10 cellular contexts compared by ENCODE assay signal in the genomic region with DNA sequence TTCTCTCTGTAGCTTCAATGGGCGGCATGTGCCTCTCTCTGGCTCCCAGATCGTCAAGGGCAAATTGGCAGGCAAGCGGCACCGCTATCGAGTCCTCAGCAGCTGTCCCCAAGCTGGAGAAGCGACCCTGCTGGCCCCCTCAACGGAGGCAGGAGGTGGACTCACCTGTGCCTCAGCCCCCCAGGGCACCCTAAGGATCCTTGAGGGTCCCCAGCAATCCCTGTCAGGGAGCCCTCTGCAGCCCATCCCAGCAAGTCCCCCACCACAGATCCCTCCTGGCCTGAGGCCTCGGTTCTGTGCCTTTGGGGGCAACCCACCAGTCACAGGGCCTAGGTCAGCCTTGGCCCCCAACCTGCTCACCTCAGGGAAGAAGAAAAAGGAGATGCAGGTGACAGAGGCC. TPM values are rescaled to one million over a fixed set of nuclear protein-coding genes. Genes with fewer than 3 reads are reported as not detected.
DNase-seq lines count a peak whose midpoint lies in the region; ATAC-seq and TF ChIP-seq lines count a peak whose summit lies in the region.
"Had no signal": no experiment of that assay in that cellular context is flagged by ENCODE, and none has a peak within 500 bp of the region (broad histone marks: within the 10 kb centered on the region; RNA-seq: fewer than 3 reads in every experiment).

No MANE protein-coding gene starts in this region.

- no peak for TF ChIP-seq POLR2A in HCT116 (IDR thresholded peaks at IDR 0.05; ENCODE audit: borderline replicate concordance, extremely low read depth, insufficient read depth, insufficient read length)

- BruUV-seq in HCT116 (replicated peaks; lab: Mats Ljungman, UMichigan): no TSS peak

- TF ChIP-seq RAD21 in HCT116 (IDR thresholded peaks at IDR 0.05; ENCODE audit: low read depth): no peak

- POLR2A ChIA-PET in HCT116 (lab: Charles Lee): interaction anchor here (1.0 kb wide), 1 partner anchor 14 kb away, joined by 3 read pairs; no protein-coding TSS in a partner anchor

- peak overlapping the region; percentile 78 for H3K4me2 ChIP-seq in HCT116 (ENCODE audit: low read length)

- H2AFZ ChIP-seq in HCT116 (ENCODE audit: low read depth, low read length, poor library complexity, severe bottlenecking): no peak overlapping the region

- peaks cover 7 to 34% of the 10 kb centered on the region in 2 experiments for H3K4me1 ChIP-seq in HCT116 (ENCODE audit: control insufficient read depth in 1 of 2, insufficient read depth in 2 of 2, low read length in 2 of 2)
- peaks cover 8 to 17% of the 10 kb centered on the region in 2 donors for H3K4me1 ChIP-seq in ascending aorta

- no peak overlapping the region for H3K9ac ChIP-seq in HCT116 (ENCODE audit: low read length)

- RAD21 ChIA-PET in HCT116 (lab: Charles Lee; ENCODE audit: low non-redundant PET in 1 of 2, low total read pairs in 2 of 2, uncharacterized antibody in 2 of 2, unreplicated experiment in 2 of 2): no interaction called here

- H3K27ac ChIP-seq in HCT116 (ENCODE audit: low read depth, low read length): no peak overlapping the region
- no peak overlapping the region for H3K27ac ChIP-seq in ascending aorta

- H3K9me3 Mint-ChIP-seq in T-helper 2 cell treated with Interferon-gamma antibody and Interleukin-4, amounts not matched to agents 5 μg/mL and 100 μg/mL, for 36 hours: no peaks in the 10 kb centered on the region
- no peaks in the 10 kb centered on the region for H3K9me3 Mint-ChIP-seq in activated T-helper 2 cell treated with anti-CD3 and anti-CD28 coated beads, Interferon-gamma antibody, Interleukin-2, Interleukin-4, amounts not matched to agents 10 μg/mL and 5 μg/mL and 100 μg/mL, durations not matched to agents 14 hours and 24 hours and 36 hours
- H3K9me3 Mint-ChIP-seq in nephron: no peaks in the 10 kb centered on the region

- peak overlapping the region; percentile 42 for H3K4me3 Mint-ChIP-seq in T-helper 2 cell treated with Interferon-gamma antibody and Interleukin-4, amounts not matched to agents 5 μg/mL and 100 μg/mL, for 36 hours
- H3K4me3 Mint-ChIP-seq in activated T-helper 2 cell treated with anti-CD3 and anti-CD28 coated beads, Interferon-gamma antibody, Interleukin-2, Interleukin-4, amounts not matched to agents 10 μg/mL and 5 μg/mL and 100 μg/mL, durations not matched to agents 14 hours and 24 hours and 36 hours (ENCODE audit: low read depth): peak overlapping the region; percentile 76
- H3K4me3 Mint-ChIP-seq in nephron: peak overlapping the region; percentile 77 to 85 (median 80)

- no peaks in the 10 kb centered on the region for H4K20me1 ChIP-seq in HCT116 (ENCODE audit: insufficient read depth)

- H3K27ac Mint-ChIP-seq in T-helper 2 cell treated with Interferon-gamma antibody and Interleukin-4, amounts not matched to agents 5 μg/mL and 100 μg/mL, for 36 hours: no peak overlapping the region
- H3K27ac Mint-ChIP-seq in activated T-helper 2 cell treated with anti-CD3 and anti-CD28 coated beads, Interferon-gamma antibody, Interleukin-2, Interleukin-4, amounts not matched to agents 10 μg/mL and 5 μg/mL and 100 μg/mL, durations not matched to agents 14 hours and 24 hours and 36 hours: no peak overlapping the region
- no peak overlapping the region for H3K27ac Mint-ChIP-seq in nephron

- H3K27me3 Mint-ChIP-seq in T-helper 2 cell treated with Interferon-gamma antibody and Interleukin-4, amounts not matched to agents 5 μg/mL and 100 μg/mL, for 36 hours (ENCODE audit: low read depth): peaks cover 13% of the 10 kb centered on the region
- H3K27me3 Mint-ChIP-seq in activated T-helper 2 cell treated with anti-CD3 and anti-CD28 coated beads, Interferon-gamma antibody, Interleukin-2, Interleukin-4, amounts not matched to agents 10 μg/mL and 5 μg/mL and 100 μg/mL, durations not matched to agents 14 hours and 24 hours and 36 hours (ENCODE audit: low read depth): peaks cover 9% of the 10 kb centered on the region
- peaks cover 30% of the 10 kb centered on the region for H3K27me3 Mint-ChIP-seq in nephron (ENCODE audit: low read depth)

- H3K36me3 ChIP-seq in HCT116 (ENCODE audit: control insufficient read depth in 1 of 2, insufficient read depth in 2 of 2, low read length in 2 of 2) (peaks cover 2 to 17% of the 10 kb centered on the region in 2 experiments; a peak in 2 of 4 replicates), ascending aorta (peaks cover 11 to 19% of the 10 kb centered on the region in 2 donors)

- H3K79me2 ChIP-seq in HCT116 (ENCODE audit: insufficient read depth, low read length): peaks cover 48% of the 10 kb centered on the region

- TF ChIP-seq CTCF in HCT116 (IDR thresholded peaks at IDR 0.05 in 2 of 3, conservative IDR thresholded peaks at IDR 0.05 in 1 of 3; ENCODE audit: borderline replicate concordance in 1 of 3, insufficient read depth in 1 of 3, low read depth in 2 of 3, low read length in 2 of 3) (no peak), nephron (IDR thresholded peaks at IDR 0.05; ENCODE audit: unreplicated experiment in 3 of 3) (no peak), ascending aorta (IDR thresholded peaks at IDR 0.05) (no peak)

- no peaks in the 10 kb centered on the region for H3K9me2 ChIP-seq in HCT116 (ENCODE audit: insufficient read depth)

- H3K36me3 Mint-ChIP-seq in T-helper 2 cell treated with Interferon-gamma antibody and Interleukin-4, amounts not matched to agents 5 μg/mL and 100 μg/mL, for 36 hours (ENCODE audit: low read depth): peaks cover 20% of the 10 kb centered on the region
- peaks cover 39% of the 10 kb centered on the region for H3K36me3 Mint-ChIP-seq in activated T-helper 2 cell treated with anti-CD3 and anti-CD28 coated beads, Interferon-gamma antibody, Interleukin-2, Interleukin-4, amounts not matched to agents 10 μg/mL and 5 μg/mL and 100 μg/mL, durations not matched to agents 14 hours and 24 hours and 36 hours (ENCODE audit: low read depth)
- peaks cover 27% of the 10 kb centered on the region for H3K36me3 Mint-ChIP-seq in nephron (ENCODE audit: low read depth)

- H3K27me3 ChIP-seq in HCT116 (ENCODE audit: insufficient read depth, low read length) (no peaks in the 10 kb centered on the region), ascending aorta (no peaks in the 10 kb centered on the region)

- peak overlapping the region in 1 of 2 experiments; percentile 83; a peak in 2 of 4 replicates for H3K4me3 ChIP-seq in HCT116 (replicated peaks in 1 of 2; ENCODE audit: low read depth in 1 of 2, low read length in 2 of 2)
- H3K4me3 ChIP-seq in ascending aorta: no peak overlapping the region

- CTCF ChIA-PET in HCT116 (lab: Charles Lee): interaction anchor here (1.2 kb wide), 1 partner anchor 77 kb away, joined by 3 read pairs; no protein-coding TSS in a partner anchor

- H3K4me1 Mint-ChIP-seq in T-helper 2 cell treated with Interferon-gamma antibody and Interleukin-4, amounts not matched to agents 5 μg/mL and 100 μg/mL, for 36 hours (ENCODE audit: low read depth): peaks cover 34% of the 10 kb centered on the region
- H3K4me1 Mint-ChIP-seq in activated T-helper 2 cell treated with anti-CD3 and anti-CD28 coated beads, Interferon-gamma antibody, Interleukin-2, Interleukin-4, amounts not matched to agents 10 μg/mL and 5 μg/mL and 100 μg/mL, durations not matched to agents 14 hours and 24 hours and 36 hours (ENCODE audit: low read depth): peaks cover 33% of the 10 kb centered on the region
- peaks cover 25% of the 10 kb centered on the region for H3K4me1 Mint-ChIP-seq in nephron

- ATAC-seq in HCT116 (no peak), HG02852 (IDR thresholded peaks at IDR 0.05; ENCODE audit: unreplicated experiment) (no peak)

- no peak for DNase-seq in T-helper 2 cell treated with Interferon-gamma antibody and Interleukin-4, amounts not matched to agents 5 μg/mL and 100 μg/mL, for 36 hours (ENCODE audit: low spot score)
- DNase-seq in T-helper 2 cell (no peak), HCT116 (ENCODE audit: low read depth, low spot score) (no peak), mesenteric fat pad (ENCODE audit: low spot score) (no peak), ascending aorta (ENCODE audit: low spot score in 2 of 2) (no peak)
- DNase-seq in activated T-helper 2 cell treated with anti-CD3 and anti-CD28 coated beads, Interferon-gamma antibody, Interleukin-2, Interleukin-4, amounts not matched to agents 10 μg/mL and 5 μg/mL and 100 μg/mL, durations not matched to agents 14 hours and 24 hours and 36 hours (ENCODE audit: low spot score): no peak
- DNase-seq: activated CD4-positive, CD25-positive, alpha-beta regulatory T cell treated with anti-CD3 and anti-CD28 coated beads, Interleukin-2, amount 50 U/mL, for 72 hours; NCI-H2171 had no signal

- no peaks in the 10 kb centered on the region for H3K9me3 ChIP-seq in HCT116 (ENCODE audit: control insufficient read depth in 1 of 2, insufficient read depth in 1 of 2, low read depth in 1 of 2, low read length in 2 of 2)
- H3K9me3 ChIP-seq in ascending aorta: no peaks in the 10 kb centered on the region

- intact Hi-C loops in HCT116 (cut with micrococcal nuclease): no loop called here
- intact Hi-C loops in activated T-helper 2 cell treated with anti-CD3 and anti-CD28 coated beads, Interferon-gamma antibody, Interleukin-2, Interleukin-4, amounts not matched to agents 10 μg/mL and 5 μg/mL and 100 μg/mL, durations not matched to agents 14 hours and 24 hours and 36 hours (cut with micrococcal nuclease): loop anchor here (5.0 kb wide), 1 partner anchor 316 kb away; the partner anchor contains the start of gene PPP1R37
- intact Hi-C loops in ascending aorta (cut with DNase I): loop anchor here (5.0 kb wide), 1 partner anchor 316 kb away; the partner anchor contains the start of gene PPP1R37

RNA-seq across cellular contexts. Expression of gene POLR1G, which starts 1.7 kb away (rescaled TPM):
- total RNA-seq in HCT116 (2021; ENCODE audit: unreplicated experiment) (30.5 TPM), mesenteric fat pad (6.7 TPM), ascending aorta (3.7 TPM)
- 9.4 and 11.6 TPM in 2 replicates for polyA plus RNA-seq in HCT116 (2012)
- total RNA-seq in activated T-helper 2 cell treated with anti-CD3 and anti-CD28 coated beads, Interferon-gamma antibody, Interleukin-2, Interleukin-4, amounts not matched to agents 10 μg/mL and 5 μg/mL and 100 μg/mL, durations not matched to agents 14 hours and 24 hours and 36 hours: 16.1 and 16.7 TPM in 2 replicates

RNA-seq across cellular contexts. Expression of gene PPP1R13L, which starts 3.3 kb away (rescaled TPM):
- total RNA-seq in HCT116 (2021; ENCODE audit: unreplicated experiment) (89.1 TPM), mesenteric fat pad (17.6 TPM), ascending aorta (27.8 TPM)
- polyA plus RNA-seq in HCT116 (2012): 125 and 158 TPM in 2 replicates
- 12.8 and 16.6 TPM in 2 replicates for total RNA-seq in activated T-helper 2 cell treated with anti-CD3 and anti-CD28 coated beads, Interferon-gamma antibody, Interleukin-2, Interleukin-4, amounts not matched to agents 10 μg/mL and 5 μg/mL and 100 μg/mL, durations not matched to agents 14 hours and 24 hours and 36 hours

RNA-seq across cellular contexts. Expression of gene ERCC1, which starts 15.6 kb away (rescaled TPM):
- 103 TPM for total RNA-seq in HCT116 (2021; ENCODE audit: unreplicated experiment)
- polyA plus RNA-seq in HCT116 (2012): 96.9 and 130 TPM in 2 replicates
- total RNA-seq in activated T-helper 2 cell treated with anti-CD3 and anti-CD28 coated beads, Interferon-gamma antibody, Interleukin-2, Interleukin-4, amounts not matched to agents 10 μg/mL and 5 μg/mL and 100 μg/mL, durations not matched to agents 14 hours and 24 hours and 36 hours: 114 and 118 TPM in 2 replicates
- total RNA-seq in mesenteric fat pad: 82.3 TPM
- 142 TPM for total RNA-seq in ascending aorta

RNA-seq across cellular contexts. Expression of gene ERCC2, which starts 37.7 kb away (rescaled TPM):
- total RNA-seq in HCT116 (2021; ENCODE audit: unreplicated experiment): 58.9 TPM
- 44.4 and 46.7 TPM in 2 replicates for polyA plus RNA-seq in HCT116 (2012)
- 32.6 and 34.5 TPM in 2 replicates for total RNA-seq in activated T-helper 2 cell treated with anti-CD3 and anti-CD28 coated beads, Interferon-gamma antibody, Interleukin-2, Interleukin-4, amounts not matched to agents 10 μg/mL and 5 μg/mL and 100 μg/mL, durations not matched to agents 14 hours and 24 hours and 36 hours
- 12.3 TPM for total RNA-seq in mesenteric fat pad
- 22.4 TPM for total RNA-seq in ascending aorta

RNA-seq across cellular contexts. Expression of gene FOSB, which starts 59.7 kb away (rescaled TPM):
- 12.6 TPM for total RNA-seq in HCT116 (2021; ENCODE audit: unreplicated experiment)
- 84.7 and 216 TPM in 2 replicates for polyA plus RNA-seq in HCT116 (2012)
- 10.2 and 10.9 TPM in 2 replicates for total RNA-seq in activated T-helper 2 cell treated with anti-CD3 and anti-CD28 coated beads, Interferon-gamma antibody, Interleukin-2, Interleukin-4, amounts not matched to agents 10 μg/mL and 5 μg/mL and 100 μg/mL, durations not matched to agents 14 hours and 24 hours and 36 hours
- 907 TPM for total RNA-seq in mesenteric fat pad
- total RNA-seq in ascending aorta: 511 TPM
